In genomic region chr19:17327068-17327653, GRCh38 we compare ENCODE assay signal across 16 cellular contexts. TPM values are rescaled to one million over a fixed set of nuclear protein-coding genes. Genes with fewer than 3 reads are reported as not detected.
A peak's percentile ranks its signal among the peaks of the same experiment; 100 is the strongest.
DNase-seq lines count a peak whose midpoint lies in the region; ATAC-seq and TF ChIP-seq lines count a peak whose summit lies in the region.
"Had no signal": no experiment of that assay in that cellular context is flagged by ENCODE, and none has a peak within 500 bp of the region (broad histone marks: within the 10 kb centered on the region; RNA-seq: fewer than 3 reads in every experiment).

No MANE protein-coding gene starts in this region.

- H2AFZ ChIP-seq in HCT116 (ENCODE audit: low read depth, low read length, poor library complexity, severe bottlenecking) = no peak overlapping the region
- H2AFZ ChIP-seq in mammary epithelial cell (ENCODE audit: low read depth, low read length) = peak overlapping the region; percentile 84

- no peak for DNase-seq in CD4-positive, CD25-positive, alpha-beta regulatory T cell
- DNase-seq in HCT116 (ENCODE audit: low read depth, low spot score) = no peak
- no peak for DNase-seq in mammary epithelial cell
- DNase-seq in mesenteric fat pad (ENCODE audit: low spot score) = peak; percentile 87
- DNase-seq in HuH-7.5 (ENCODE audit: low spot score) = no peak
- DNase-seq in SIG-M5 (lab: John Stamatoyannopoulos, UW) = no peak
- DNase-seq in globus pallidus (ENCODE audit: low spot score) = no peak
- DNase-seq: BE2C, GDM1, Kasumi-1, NCI-H187 treated with DMSO at 0.1 percent for 48 hours, NCI-H748 treated with DMSO at 0.1 percent for 48 hours, SHP77 treated with DMSO at 0.1 percent for 48 hours had no signal

- TF ChIP-seq CTCF in HCT116 (IDR thresholded peaks at IDR 0.05 in 2 of 3, conservative IDR thresholded peaks at IDR 0.05 in 1 of 3; ENCODE audit: borderline replicate concordance in 1 of 3, insufficient read depth in 1 of 3, low read depth in 2 of 3, low read length in 2 of 3) (no peak), mammary epithelial cell (conservative IDR thresholded peaks at IDR 0.05 in 1 of 2, IDR thresholded peaks at IDR 0.05 in 1 of 2; ENCODE audit: extremely low read depth in 1 of 2, insufficient read depth in 1 of 2, low read depth in 1 of 2, low read length in 2 of 2) (no peak)

- H3K27ac ChIP-seq in CD4-positive, CD25-positive, alpha-beta regulatory T cell (ENCODE audit: insufficient read depth, low read length, poor library complexity, severe bottlenecking) = no peak overlapping the region
- H3K27ac ChIP-seq in HCT116 (ENCODE audit: low read depth, low read length) = peak overlapping the region; percentile 90
- H3K27ac ChIP-seq in mammary epithelial cell (ENCODE audit: insufficient read depth, low read depth, low read length) = no peak overlapping the region

- H4K20me1 ChIP-seq in HCT116 (ENCODE audit: insufficient read depth) = no peaks in the 10 kb centered on the region
- H4K20me1 ChIP-seq in mammary epithelial cell (ENCODE audit: insufficient read depth, low read length) = no peaks in the 10 kb centered on the region

- POLR2A ChIA-PET in HCT116 (lab: Charles Lee) = interaction anchor here (1.7 to 2.8 kb wide), 3 partner anchors 10 to 18 kb away, joined by 6 to 9 read pairs (median 6); partner anchors contain the start of gene DDA1

- peaks cover 5% of the 10 kb centered on the region for H3K36me3 Mint-ChIP-seq in CD4-positive, CD25-positive, alpha-beta regulatory T cell

- H3K4me2 ChIP-seq in HCT116 (ENCODE audit: low read length) = peak overlapping the region; percentile 86
- peak overlapping the region; percentile 87 for H3K4me2 ChIP-seq in mammary epithelial cell (ENCODE audit: insufficient read depth, low read depth, low read length)

- peaks cover 0 to 18% (median 5%) of the 10 kb centered on the region in 4 donors for H3K4me1 Mint-ChIP-seq in CD4-positive, CD25-positive, alpha-beta regulatory T cell

- H3K79me2 ChIP-seq in HCT116 (ENCODE audit: insufficient read depth, low read length) (no peaks in the 10 kb centered on the region), mammary epithelial cell (ENCODE audit: insufficient read depth, low read length) (no peaks in the 10 kb centered on the region)

- no peak overlapping the region for H3K27ac Mint-ChIP-seq in CD4-positive, CD25-positive, alpha-beta regulatory T cell

- peak overlapping the region; percentile 67; the same call in 1 of the 2 replicates for H3K9ac ChIP-seq in HCT116 (ENCODE audit: low read length)
- no peak overlapping the region for H3K9ac ChIP-seq in mammary epithelial cell (ENCODE audit: insufficient read depth, low read length)

- BruUV-seq in HCT116 (replicated peaks; lab: Mats Ljungman, UMichigan) = no TSS peak
- BruUV-seq in mammary epithelial cell (replicated peaks; lab: Mats Ljungman, UMichigan) = no TSS peak

- no peak for TF ChIP-seq RAD21 in HCT116 (IDR thresholded peaks at IDR 0.05; ENCODE audit: low read depth)

- H3K4me1 ChIP-seq in CD4-positive, CD25-positive, alpha-beta regulatory T cell (ENCODE audit: control insufficient read depth, insufficient read depth, low read length, poor library complexity, severe bottlenecking) = peaks cover 26% of the 10 kb centered on the region
- H3K4me1 ChIP-seq in HCT116 (ENCODE audit: control insufficient read depth in 1 of 2, insufficient read depth in 2 of 2, low read length in 2 of 2) (peaks cover 7 to 19% of the 10 kb centered on the region in 2 experiments), mammary epithelial cell (ENCODE audit: insufficient read depth, low read length) (peaks cover 50% of the 10 kb centered on the region)
- H3K4me1 ChIP-seq: BE2C had no signal

- no peaks in the 10 kb centered on the region for H3K36me3 ChIP-seq in CD4-positive, CD25-positive, alpha-beta regulatory T cell (ENCODE audit: control insufficient read depth, insufficient read depth, low read length)
- H3K36me3 ChIP-seq in HCT116 (ENCODE audit: control insufficient read depth in 1 of 2, insufficient read depth in 2 of 2, low read length in 2 of 2) (peaks cover 0 to 1% of the 10 kb centered on the region in 2 experiments; a peak in 1 of 4 replicates), mammary epithelial cell (ENCODE audit: insufficient read depth, low read length) (no peaks in the 10 kb centered on the region)
- H3K36me3 ChIP-seq: BE2C had no signal

- intact Hi-C loops in HCT116 (cut with micrococcal nuclease) (no loop called here), mammary epithelial cell (cut with micrococcal nuclease) (loop anchor here (2.0 kb wide), 1 partner anchor 34 kb away; no protein-coding TSS in a partner anchor)

- in situ Hi-C loops in mammary epithelial cell (cut with MboI; ENCODE audit: low sequenced_read_pairs in 2 of 2) = no loop called here

- 4% methylated on average over 9 of the region's 27 CpGs for WGBS in mammary epithelial cell (ENCODE audit: low coverage, missing lambda C conversion rate)

- RAD21 ChIA-PET in HCT116 (lab: Charles Lee; ENCODE audit: low non-redundant PET in 1 of 2, low total read pairs in 2 of 2, uncharacterized antibody in 2 of 2, unreplicated experiment in 2 of 2) = no interaction called here

- H3K9me3 Mint-ChIP-seq in CD4-positive, CD25-positive, alpha-beta regulatory T cell = no peaks in the 10 kb centered on the region

- H3K9me3 ChIP-seq in CD4-positive, CD25-positive, alpha-beta regulatory T cell (ENCODE audit: control insufficient read depth in 2 of 2, low read length in 2 of 2) = no peaks in the 10 kb centered on the region
- H3K9me3 ChIP-seq in HCT116 (ENCODE audit: control insufficient read depth in 1 of 2, insufficient read depth in 1 of 2, low read depth in 1 of 2, low read length in 2 of 2) = no peaks in the 10 kb centered on the region
- H3K9me3 ChIP-seq in mammary epithelial cell (replicated peaks; ENCODE audit: insufficient read depth, low read length) = no peaks in the 10 kb centered on the region
- H3K9me3 ChIP-seq: BE2C, mucosa of descending colon had no signal

- H3K27me3 ChIP-seq in CD4-positive, CD25-positive, alpha-beta regulatory T cell (ENCODE audit: control insufficient read depth, insufficient read depth, low read length) = no peaks in the 10 kb centered on the region
- H3K27me3 ChIP-seq in HCT116 (ENCODE audit: insufficient read depth, low read length) = no peaks in the 10 kb centered on the region
- no peaks in the 10 kb centered on the region for H3K27me3 ChIP-seq in mammary epithelial cell (ENCODE audit: insufficient read depth, low read length)
- H3K27me3 ChIP-seq: BE2C had no signal

- no peak for TF ChIP-seq POLR2A in HCT116 (IDR thresholded peaks at IDR 0.05; ENCODE audit: borderline replicate concordance, extremely low read depth, insufficient read depth, insufficient read length)

- dilution Hi-C loops in mammary epithelial cell (cut with HindIII; ENCODE audit: low sequenced_read_pairs) = loop anchor here (25.0 kb wide), 1 partner anchor 110 kb away; the partner anchor contains the start of gene TMEM221

- no peak overlapping the region for H3K4me3 ChIP-seq in CD4-positive, CD25-positive, alpha-beta regulatory T cell (ENCODE audit: low read depth, low read length)
- H3K4me3 ChIP-seq in HCT116 (replicated peaks in 1 of 2; ENCODE audit: low read depth in 1 of 2, low read length in 2 of 2) (peak overlapping the region; percentile 50 to 65; a peak in 2 of 4 replicates), mammary epithelial cell (replicated peaks in 1 of 3; ENCODE audit: insufficient read depth in 1 of 3, low read depth in 2 of 3, low read length in 3 of 3) (peak overlapping the region in 2 of 3 experiments; percentile 39 to 45)
- H3K4me3 ChIP-seq: coronary artery had no signal

- H3K4me3 Mint-ChIP-seq in CD4-positive, CD25-positive, alpha-beta regulatory T cell = peak overlapping the region; percentile 44 to 75 (median 70)

- no peaks in the 10 kb centered on the region for H3K9me2 ChIP-seq in HCT116 (ENCODE audit: insufficient read depth)

- H3K27me3 Mint-ChIP-seq in CD4-positive, CD25-positive, alpha-beta regulatory T cell = peaks cover 6% of the 10 kb centered on the region

- CTCF ChIA-PET in HCT116 (lab: Charles Lee) = interaction anchor here (1.8 to 3.0 kb wide), 2 partner anchors 10 to 18 kb away, joined by 5 to 12 read pairs; partner anchors contain the start of gene DDA1
- CTCF ChIA-PET in mammary epithelial cell (lab: Charles Lee; ENCODE audit: low non-redundant PET) = interaction anchor here (1.0 kb wide), 1 partner anchor 10 kb away, joined by 10 read pairs; no protein-coding TSS in a partner anchor

- no peak for ATAC-seq in CD4-positive, CD25-positive, alpha-beta regulatory T cell (ENCODE audit: low read depth in 2 of 2)
- ATAC-seq in HCT116 (no peak), HG03139 (IDR thresholded peaks at IDR 0.05; ENCODE audit: unreplicated experiment) (no peak)

RNA-seq across cellular contexts. Expression of gene ANO8, which starts 7.5 kb away (rescaled TPM):
- 17.8 TPM for total RNA-seq in CD4-positive, CD25-positive, alpha-beta regulatory T cell
- under 1 TPM in 3 of 4 donors, not detected in 1; 0.06 to 0.11 (median 0.08) TPM for polyA plus RNA-seq in CD4-positive, CD25-positive, alpha-beta regulatory T cell
- 22.9 TPM for total RNA-seq in HCT116 (2021; ENCODE audit: unreplicated experiment)
- polyA plus RNA-seq in HCT116 (2012) = 14.9 and 16.5 TPM in 2 replicates
- total RNA-seq in mammary epithelial cell = 10 to 100 TPM in 1 of 2 donors, 1 to 10 TPM in 1; 3.5 to 10.8 TPM
- polyA plus RNA-seq in mammary epithelial cell = 1.3 TPM
- 5.0 TPM for polyA minus RNA-seq in mammary epithelial cell
- total RNA-seq in mesenteric fat pad = 16.2 TPM

RNA-seq across cellular contexts. Expression of gene GTPBP3, which starts 10.2 kb away (rescaled TPM):
- total RNA-seq in CD4-positive, CD25-positive, alpha-beta regulatory T cell = 26.1 TPM
- 1 to 10 TPM; 5.2 to 9.4 (median 8.7) TPM for polyA plus RNA-seq in CD4-positive, CD25-positive, alpha-beta regulatory T cell
- 73.0 TPM for total RNA-seq in HCT116 (2021; ENCODE audit: unreplicated experiment)
- 36.5 and 41.5 TPM in 2 replicates for polyA plus RNA-seq in HCT116 (2012)
- 10 to 100 TPM; 17.5 to 35.3 TPM for total RNA-seq in mammary epithelial cell
- polyA plus RNA-seq in mammary epithelial cell = 12.5 TPM
- polyA minus RNA-seq in mammary epithelial cell = 12.3 TPM
- 13.1 TPM for total RNA-seq in mesenteric fat pad

RNA-seq across cellular contexts. Expression of gene DDA1, which starts 17.8 kb away (rescaled TPM):
- 43.8 TPM for total RNA-seq in CD4-positive, CD25-positive, alpha-beta regulatory T cell
- 10 to 100 TPM; 26.7 to 38.6 (median 32.0) TPM for polyA plus RNA-seq in CD4-positive, CD25-positive, alpha-beta regulatory T cell
- total RNA-seq in HCT116 (2021; ENCODE audit: unreplicated experiment) (68.6 TPM), mammary epithelial cell (10 to 100 TPM; 35.8 to 83.1 TPM), mesenteric fat pad (45.6 TPM)
- 65.0 and 72.6 TPM in 2 replicates for polyA plus RNA-seq in HCT116 (2012)
- 72.6 TPM for polyA plus RNA-seq in mammary epithelial cell
- 26.9 TPM for polyA minus RNA-seq in mammary epithelial cell

RNA-seq across cellular contexts. Expression of gene MRPL34, which starts 21.5 kb away (rescaled TPM):
- total RNA-seq in CD4-positive, CD25-positive, alpha-beta regulatory T cell = 37.1 TPM
- polyA plus RNA-seq in CD4-positive, CD25-positive, alpha-beta regulatory T cell = 100 to 1,000 TPM; 223 to 248 (median 236) TPM
- total RNA-seq in HCT116 (2021; ENCODE audit: unreplicated experiment) = 114 TPM
- 53.8 and 68.6 TPM in 2 replicates for polyA plus RNA-seq in HCT116 (2012)
- 10 to 100 TPM; 36.7 to 76.3 TPM for total RNA-seq in mammary epithelial cell
- polyA plus RNA-seq in mammary epithelial cell = 43.1 TPM
- 7.2 TPM for polyA minus RNA-seq in mammary epithelial cell
- 99.2 TPM for total RNA-seq in mesenteric fat pad

RNA-seq across cellular contexts. Expression of gene ABHD8, which starts 23.9 kb away (rescaled TPM):
- 5.1 TPM for total RNA-seq in CD4-positive, CD25-positive, alpha-beta regulatory T cell
- polyA plus RNA-seq in CD4-positive, CD25-positive, alpha-beta regulatory T cell = 1 to 10 TPM; 5.6 to 8.7 (median 6.4) TPM
- total RNA-seq in HCT116 (2021; ENCODE audit: unreplicated experiment) (5.2 TPM), mammary epithelial cell (10 to 100 TPM in 1 of 2 donors, 1 to 10 TPM in 1; 8.5 to 29.3 TPM), mesenteric fat pad (12.9 TPM)
- polyA plus RNA-seq in HCT116 (2012) = 4.5 and 6.2 TPM in 2 replicates
- 3.6 TPM for polyA plus RNA-seq in mammary epithelial cell
- polyA minus RNA-seq in mammary epithelial cell = 1.1 TPM
